8 cellular contexts compared by ENCODE assay signal in genomic region chr2:134619250-134619649, GRCh38.
"Had no signal": no experiment of that assay in that cellular context is flagged by ENCODE, and none has a peak within 500 bp of the region (broad histone marks: within the 10 kb centered on the region; RNA-seq: fewer than 3 reads in every experiment).

No MANE protein-coding gene starts in this region.

- H3K27ac Mint-ChIP-seq: IgD-negative memory B cell had no signal

- H3K9ac ChIP-seq: KMS-11 had no signal

- H3K4me2 ChIP-seq: KMS-11 had no signal

- DNase-seq: IMR-90, KBM-7, KG1 had no signal

- FAIRE-seq: HepG2, HTR-8/SVneo had no signal

- ATAC-seq: HepG2 had no signal

- H3K27ac ChIP-seq: HL-60, KMS-11 had no signal
